In the genomic region with DNA sequence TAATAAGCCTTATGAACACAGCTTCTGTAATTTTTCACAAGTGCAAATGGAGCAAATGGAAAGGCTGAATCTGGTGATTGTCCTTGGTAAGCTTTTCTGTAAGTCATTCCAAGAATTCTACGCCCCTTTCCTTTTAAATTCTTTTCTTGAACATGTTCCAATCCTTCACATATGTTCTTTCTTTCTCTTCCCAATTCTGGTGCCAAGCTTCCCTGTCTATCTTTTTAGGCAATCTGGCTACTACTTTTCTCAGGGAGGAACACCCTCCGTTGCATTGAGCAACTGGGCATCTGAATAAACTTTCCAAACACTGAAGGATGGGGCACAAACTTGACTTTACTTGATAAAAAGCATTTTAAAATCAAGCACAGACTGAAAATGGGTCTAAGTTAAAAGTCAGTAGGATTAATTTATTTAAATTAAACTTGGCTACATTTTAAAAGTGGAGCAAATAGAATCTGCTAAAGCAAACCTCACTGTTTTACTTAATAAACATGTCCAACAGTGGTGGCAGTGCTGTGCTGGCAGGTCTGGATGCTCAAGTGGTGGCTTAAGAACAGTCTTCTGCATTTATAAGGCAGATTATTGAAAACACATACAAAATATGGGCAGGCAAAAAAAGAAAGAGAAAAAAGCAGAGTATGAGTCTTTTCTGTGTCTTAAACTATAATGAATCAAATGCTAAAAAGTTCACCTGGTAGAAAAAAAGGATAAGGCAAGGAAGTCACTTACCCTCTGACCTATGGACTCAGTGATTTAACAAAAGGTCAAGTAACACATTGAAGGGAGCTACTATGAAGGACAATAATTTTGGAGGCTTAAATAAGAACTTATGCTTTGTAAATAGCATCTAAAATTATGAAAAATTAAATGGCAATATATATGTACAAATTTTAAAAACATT, we compare ENCODE assay signal across 3 cellular contexts.
TF ChIP-seq lines count a peak whose summit lies in the region.

No MANE protein-coding gene starts in this region.

TF ChIP-seq in A549, 52 proteins besides CTCF, POLR2A, EP300 and RAD21:
- TF ChIP-seq ZFP36 (IDR thresholded peaks at IDR 0.05; ENCODE audit: borderline replicate concordance, partially characterized antibody) (no peak), KDM1A (IDR thresholded peaks at IDR 0.05; ENCODE audit: low read depth) (no peak), ZC3H11A (IDR thresholded peaks at IDR 0.05) (no peak), NPAS2 (CRISPR knock-in tag; IDR thresholded peaks at IDR 0.05; ENCODE audit: borderline replicate concordance) (no peak), JUNB (IDR thresholded peaks at IDR 0.05) (no peak), BHLHE40 (IDR thresholded peaks at IDR 0.05; ENCODE audit: low read depth, low read length) (no peak), SREBF2 (IDR thresholded peaks at IDR 0.05) (no peak), ESRRA (IDR thresholded peaks at IDR 0.05; ENCODE audit: borderline replicate concordance, low read length) (no peak), HDAC2 (IDR thresholded peaks at IDR 0.05) (no peak), POLR2AphosphoS2 (conservative IDR thresholded peaks at IDR 0.05; ENCODE audit: low read length) (no peak), EHMT2 (IDR thresholded peaks at IDR 0.05; ENCODE audit: low read depth) (no peak), TP53 (CRISPR knock-in tag; IDR thresholded peaks at IDR 0.05) (no peak), ZNF302 (CRISPR knock-in tag; IDR thresholded peaks at IDR 0.05) (no peak)
- TF ChIP-seq, protein P1, sequence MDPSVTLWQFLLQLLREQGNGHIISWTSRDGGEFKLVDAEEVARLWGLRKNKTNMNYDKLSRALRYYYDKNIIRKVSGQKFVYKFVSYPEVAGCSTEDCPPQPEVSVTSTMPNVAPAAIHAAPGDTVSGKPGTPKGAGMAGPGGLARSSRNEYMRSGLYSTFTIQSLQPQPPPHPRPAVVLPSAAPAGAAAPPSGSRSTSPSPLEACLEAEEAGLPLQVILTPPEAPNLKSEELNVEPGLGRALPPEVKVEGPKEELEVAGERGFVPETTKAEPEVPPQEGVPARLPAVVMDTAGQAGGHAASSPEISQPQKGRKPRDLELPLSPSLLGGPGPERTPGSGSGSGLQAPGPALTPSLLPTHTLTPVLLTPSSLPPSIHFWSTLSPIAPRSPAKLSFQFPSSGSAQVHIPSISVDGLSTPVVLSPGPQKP (IDR thresholded peaks at IDR 0.05; ENCODE audit: low read depth, low read length) = no peak
TF ChIP-seq in A549: peak in this region for 0.

TF ChIP-seq in HEK293, 187 proteins besides CTCF, POLR2A, EP300 and RAD21:
- TF ChIP-seq ZBTB20 (tag by site-specific recombination; IDR thresholded peaks at IDR 0.05) = peak; percentile 52
- TF ChIP-seq ZNF239 (tag by site-specific recombination; IDR thresholded peaks at IDR 0.05) = no peak

TF ChIP-seq in HepG2, 621 proteins besides CTCF, POLR2A, EP300 and RAD21:
- TF ChIP-seq ZNF747 (CRISPR knock-in tag; IDR thresholded peaks at IDR 0.05; ENCODE audit: borderline replicate concordance) (no peak), ZNF343 (CRISPR knock-in tag; IDR thresholded peaks at IDR 0.05) (no peak), RARG (CRISPR knock-in tag; IDR thresholded peaks at IDR 0.05; ENCODE audit: low read depth) (no peak), NR2F6 (IDR thresholded peaks at IDR 0.05) (no peak; the same call in 1 of the 2 replicates), NR2F6 (CRISPR knock-in tag; IDR thresholded peaks at IDR 0.05) (peak; percentile 3; the same call in 1 of the 2 replicates), LCORL (IDR thresholded peaks at IDR 0.05) (no peak), LCORL (CRISPR knock-in tag; IDR thresholded peaks at IDR 0.05) (0 out of 2 replicates have a peak, but pooled peaks have one; percentile 41), ZNF724P (CRISPR knock-in tag; IDR thresholded peaks at IDR 0.05; ENCODE audit: borderline replicate concordance) (no peak), RBM22 (optimal IDR thresholded peaks at IDR 0.05; ENCODE audit: low read length) (peak; percentile 2), ZBTB4 (CRISPR knock-in tag; IDR thresholded peaks at IDR 0.05; ENCODE audit: borderline replicate concordance) (no peak)
